In genomic region chr2:149587220-149587949, GRCh38 we compare ENCODE assay signal across 1 cellular context.
TF ChIP-seq lines count a peak whose summit lies in the region.

Gene MMADHC, minus strand, starts transcription at chr2:149587775. Its CDS starts 678 bp downstream, at chr2:149587097.

TF ChIP-seq in K562, 482 proteins besides CTCF, POLR2A, EP300 and RAD21 (continued from another document and continues in another):
- TF ChIP-seq ZNF280B (CRISPR knock-in tag; IDR thresholded peaks at IDR 0.05), result no peak
- no peak for TF ChIP-seq SRSF7 (optimal IDR thresholded peaks at IDR 0.05; ENCODE audit: low read depth, low read length)
- TF ChIP-seq CEBPG (CRISPR knock-in tag; IDR thresholded peaks at IDR 0.05), result no peak
- TF ChIP-seq CEBPG (tag; conservative IDR thresholded peaks at IDR 0.05 in 1 of 2, IDR thresholded peaks at IDR 0.05 in 1 of 2), result peak in 1 of 2 experiments; percentile 49; a peak in 2 of 4 replicates
- TF ChIP-seq TFAP4 (CRISPR knock-in tag; IDR thresholded peaks at IDR 0.05; ENCODE audit: borderline replicate concordance), result peak; percentile 98
- no peak for TF ChIP-seq MCM3 (IDR thresholded peaks at IDR 0.05)
- TF ChIP-seq REST (CRISPR knock-in tag; IDR thresholded peaks at IDR 0.05; ENCODE audit: low read depth), result peak; percentile 23; the same call in 1 of the 2 replicates
- TF ChIP-seq NCOA2 (IDR thresholded peaks at IDR 0.05; ENCODE audit: partially characterized antibody in 2 of 2), result no peak
- TF ChIP-seq TBP (optimal IDR thresholded peaks at IDR 0.05; ENCODE audit: low read depth, low read length), result peak; percentile 96
- no peak for TF ChIP-seq ZNF354B (CRISPR knock-in tag; IDR thresholded peaks at IDR 0.05)
- TF ChIP-seq ZBTB17 (CRISPR knock-in tag; IDR thresholded peaks at IDR 0.05), result peak; percentile 99
- TF ChIP-seq BCLAF1 (IDR thresholded peaks at IDR 0.05; ENCODE audit: borderline replicate concordance in 1 of 2, control insufficient read depth in 1 of 2, low read depth in 2 of 2, low read length in 1 of 2), result 0 out of 4 replicates have a peak, but pooled peaks of 1 of the 2 experiments have one; percentile 31
- no peak for TF ChIP-seq ZNF778 (CRISPR knock-in tag; IDR thresholded peaks at IDR 0.05)
- peak; percentile 58 for TF ChIP-seq CHD2 (IDR thresholded peaks at IDR 0.05; ENCODE audit: low read depth, low read length)
- peak; percentile 81 for TF ChIP-seq FOXP1 (CRISPR knock-in tag; IDR thresholded peaks at IDR 0.05)
- no peak for TF ChIP-seq HDAC8 (tag; IDR thresholded peaks at IDR 0.05)
- TF ChIP-seq KDM1A (IDR thresholded peaks at IDR 0.05), result no peak
- TF ChIP-seq THRAP3 (IDR thresholded peaks at IDR 0.05; ENCODE audit: borderline replicate concordance), result no peak
- no peak for TF ChIP-seq SAFB2 (IDR thresholded peaks at IDR 0.05; ENCODE audit: borderline replicate concordance, low read depth, low read length, severe bottlenecking)
- no peak for TF ChIP-seq TCF7 (IDR thresholded peaks at IDR 0.05; ENCODE audit: borderline replicate concordance)
- peak; percentile 75 to 79; a peak in 3 of 4 replicates for TF ChIP-seq MAZ (CRISPR knock-in tag; conservative IDR thresholded peaks at IDR 0.05 in 1 of 2, IDR thresholded peaks at IDR 0.05 in 1 of 2)
- TF ChIP-seq ZSCAN29 (IDR thresholded peaks at IDR 0.05), result no peak
- peak; percentile 68 for TF ChIP-seq EGR1 (conservative IDR thresholded peaks at IDR 0.05)
- TF ChIP-seq ATF6 (CRISPR knock-in tag; IDR thresholded peaks at IDR 0.05), result peak; percentile 28; the same call in 1 of the 2 replicates
- no peak for TF ChIP-seq ID3 (CRISPR knock-in tag; IDR thresholded peaks at IDR 0.05)
- TF ChIP-seq ID3 (tag; IDR thresholded peaks at IDR 0.05), result peak; percentile 71; the same call in 1 of the 2 replicates
- TF ChIP-seq MTA1 (IDR thresholded peaks at IDR 0.05; ENCODE audit: borderline replicate concordance), result no peak
- TF ChIP-seq ZNF133 (CRISPR knock-in tag; IDR thresholded peaks at IDR 0.05), result no peak
- TF ChIP-seq ZNF589 (CRISPR knock-in tag; IDR thresholded peaks at IDR 0.05; ENCODE audit: low read depth), result 0 out of 2 replicates have a peak, but pooled peaks have one; percentile 10
- no peak for TF ChIP-seq IFI16 (CRISPR knock-in tag; IDR thresholded peaks at IDR 0.05)
- no peak for TF ChIP-seq E2F8 (IDR thresholded peaks at IDR 0.05; ENCODE audit: low read depth, partially characterized antibody)
- peak; percentile 100 for TF ChIP-seq NFRKB (IDR thresholded peaks at IDR 0.05; ENCODE audit: low read depth)
- no peak for TF ChIP-seq HOMEZ (CRISPR knock-in tag; IDR thresholded peaks at IDR 0.05)
- TF ChIP-seq SMARCC2 (IDR thresholded peaks at IDR 0.05; ENCODE audit: low read depth), result peak; percentile 16; the same call in 1 of the 2 replicates
- peak; percentile 69 for TF ChIP-seq C11orf30 (IDR thresholded peaks at IDR 0.05; ENCODE audit: low read depth)
- TF ChIP-seq MLX (CRISPR knock-in tag; conservative IDR thresholded peaks at IDR 0.05), result 0 out of 4 replicates have a peak, but pooled peaks of 1 of the 2 experiments have one; percentile 28
- no peak for TF ChIP-seq NR2C1 (IDR thresholded peaks at IDR 0.05)
- peak; percentile 41 for TF ChIP-seq NR2C1 (tag; IDR thresholded peaks at IDR 0.05)
- no peak for TF ChIP-seq COPS2 (conservative IDR thresholded peaks at IDR 0.05)
- TF ChIP-seq RHOXF2B (CRISPR knock-in tag; conservative IDR thresholded peaks at IDR 0.05), result 0 out of 2 replicates have a peak, but pooled peaks have one; percentile 76
- peak; percentile 13 for TF ChIP-seq NFYB (IDR thresholded peaks at IDR 0.05; ENCODE audit: extremely low read depth, insufficient read length)
- no peak for TF ChIP-seq ATF1 (CRISPR knock-in tag; IDR thresholded peaks at IDR 0.05)
- peak; percentile 94 for TF ChIP-seq ATF1 (tag; IDR thresholded peaks at IDR 0.05)
- no peak for TF ChIP-seq ZNF449 (CRISPR knock-in tag; IDR thresholded peaks at IDR 0.05)
- no peak for TF ChIP-seq ILF3 (IDR thresholded peaks at IDR 0.05; ENCODE audit: borderline replicate concordance)
- 0 out of 2 replicates have a peak, but pooled peaks have one; percentile 28 for TF ChIP-seq ZNF766 (CRISPR knock-in tag; conservative IDR thresholded peaks at IDR 0.05)
